Comparison of ENCODE assay signal across 2 cellular contexts in the genomic region with DNA sequence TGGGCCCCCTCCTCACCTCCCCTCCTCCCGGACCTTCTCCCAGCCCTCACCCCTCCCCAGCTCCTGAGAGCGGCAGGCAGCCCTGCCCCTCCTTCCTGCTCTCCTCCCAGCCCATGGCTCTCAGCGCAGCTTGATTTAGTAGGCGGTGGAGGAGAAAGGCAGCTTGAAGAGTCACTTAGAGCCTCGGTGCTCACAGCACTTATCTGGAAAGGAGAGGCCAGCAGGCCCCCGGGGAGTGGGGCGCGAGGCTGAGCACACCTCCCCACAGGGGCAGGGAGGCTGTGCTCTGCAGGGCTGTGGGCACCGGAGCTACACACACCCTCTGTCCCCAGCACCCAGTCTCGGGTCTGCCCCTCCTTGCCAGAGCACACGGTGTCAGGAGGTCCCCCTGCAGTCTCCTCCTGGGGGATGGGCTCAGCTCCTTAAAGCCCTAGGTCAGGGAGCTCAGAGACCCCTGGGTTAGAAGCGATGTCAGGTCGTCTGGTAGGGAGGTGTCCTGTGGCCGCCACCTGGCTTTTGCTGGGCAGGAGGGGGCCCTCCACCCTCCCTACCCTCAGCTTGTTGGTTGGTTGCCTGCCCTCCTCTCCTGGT.
TF ChIP-seq lines count a peak whose summit lies in the region.

No MANE protein-coding gene starts in this region.

TF ChIP-seq in A549, 52 proteins besides CTCF, POLR2A, EP300 and RAD21 (continued from another document):
- TF ChIP-seq BCL3 (IDR thresholded peaks at IDR 0.05) (no peak), TP53 (CRISPR knock-in tag; IDR thresholded peaks at IDR 0.05) (no peak), REST (IDR thresholded peaks at IDR 0.05) (no peak), KDM5A (IDR thresholded peaks at IDR 0.05) (no peak), RFX5 (IDR thresholded peaks at IDR 0.05) (no peak)

TF ChIP-seq in SK-N-SH treated with all-trans-retinoic acid at 6 μM for 48 hours, 23 proteins besides CTCF, POLR2A, EP300 and RAD21 (continued from another document):
- TF ChIP-seq, protein P1, sequence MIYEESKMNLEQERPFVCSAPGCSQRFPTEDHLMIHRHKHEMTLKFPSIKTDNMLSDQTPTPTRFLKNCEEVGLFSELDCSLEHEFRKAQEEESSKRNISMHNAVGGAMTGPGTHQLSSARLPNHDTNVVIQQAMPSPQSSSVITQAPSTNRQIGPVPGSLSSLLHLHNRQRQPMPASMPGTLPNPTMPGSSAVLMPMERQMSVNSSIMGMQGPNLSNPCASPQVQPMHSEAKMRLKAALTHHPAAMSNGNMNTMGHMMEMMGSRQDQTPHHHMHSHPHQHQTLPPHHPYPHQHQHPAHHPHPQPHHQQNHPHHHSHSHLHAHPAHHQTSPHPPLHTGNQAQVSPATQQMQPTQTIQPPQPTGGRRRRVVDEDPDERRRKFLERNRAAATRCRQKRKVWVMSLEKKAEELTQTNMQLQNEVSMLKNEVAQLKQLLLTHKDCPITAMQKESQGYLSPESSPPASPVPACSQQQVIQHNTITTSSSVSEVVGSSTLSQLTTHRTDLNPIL (CRISPR knock-in tag; IDR thresholded peaks at IDR 0.05; ENCODE audit: low read depth), result no peak
- no peak for TF ChIP-seq ARNTL (CRISPR knock-in tag; IDR thresholded peaks at IDR 0.05; ENCODE audit: borderline replicate concordance, low read depth)
